Comparison of ENCODE assay signal across 9 cellular contexts in genomic region chr12:5392961-5393360, GRCh38. TPM values are rescaled to one million over a fixed set of nuclear protein-coding genes. Genes with fewer than 3 reads are reported as not detected.
"Had no signal": no experiment of that assay in that cellular context is flagged by ENCODE, and none has a peak within 500 bp of the region (broad histone marks: within the 10 kb centered on the region; RNA-seq: fewer than 3 reads in every experiment).

No MANE protein-coding gene starts in this region.

- ATAC-seq: GM23338, HepG2 had no signal

- H3K4me2 ChIP-seq: GM23338 had no signal

- H3K4me3 ChIP-seq: GM23338 had no signal

- FAIRE-seq: H1, H54, HepG2 had no signal

- DNase-seq: H9, HCEC 1CT, KBM-7 had no signal

RNA-seq across cellular contexts. Expression of gene NTF3, which starts 38.9 kb away (rescaled TPM):
- total RNA-seq: GM23338, HepG2, HT1080 had no signal
- polyA plus RNA-seq: HepG2, IgD-negative memory B cell had no signal
